ENCODE assay signal across 8 cellular contexts in genomic region chr10:15405319-15405718, GRCh38.
"Had no signal": no experiment of that assay in that cellular context is flagged by ENCODE, and none has a peak within 500 bp of the region (broad histone marks: within the 10 kb centered on the region; RNA-seq: fewer than 3 reads in every experiment).

No MANE protein-coding gene starts in this region.

- DNase-seq: GDM1, GF-D8 had no signal

- ATAC-seq: GM12878 had no signal

- H3K4me3 ChIP-seq: GM12878 had no signal

- FAIRE-seq: G401.6, GM12878, GM12891, GM12892, GM18507, GM19239 had no signal
